ENCODE assay signal across 11 cellular contexts in the genomic region with DNA sequence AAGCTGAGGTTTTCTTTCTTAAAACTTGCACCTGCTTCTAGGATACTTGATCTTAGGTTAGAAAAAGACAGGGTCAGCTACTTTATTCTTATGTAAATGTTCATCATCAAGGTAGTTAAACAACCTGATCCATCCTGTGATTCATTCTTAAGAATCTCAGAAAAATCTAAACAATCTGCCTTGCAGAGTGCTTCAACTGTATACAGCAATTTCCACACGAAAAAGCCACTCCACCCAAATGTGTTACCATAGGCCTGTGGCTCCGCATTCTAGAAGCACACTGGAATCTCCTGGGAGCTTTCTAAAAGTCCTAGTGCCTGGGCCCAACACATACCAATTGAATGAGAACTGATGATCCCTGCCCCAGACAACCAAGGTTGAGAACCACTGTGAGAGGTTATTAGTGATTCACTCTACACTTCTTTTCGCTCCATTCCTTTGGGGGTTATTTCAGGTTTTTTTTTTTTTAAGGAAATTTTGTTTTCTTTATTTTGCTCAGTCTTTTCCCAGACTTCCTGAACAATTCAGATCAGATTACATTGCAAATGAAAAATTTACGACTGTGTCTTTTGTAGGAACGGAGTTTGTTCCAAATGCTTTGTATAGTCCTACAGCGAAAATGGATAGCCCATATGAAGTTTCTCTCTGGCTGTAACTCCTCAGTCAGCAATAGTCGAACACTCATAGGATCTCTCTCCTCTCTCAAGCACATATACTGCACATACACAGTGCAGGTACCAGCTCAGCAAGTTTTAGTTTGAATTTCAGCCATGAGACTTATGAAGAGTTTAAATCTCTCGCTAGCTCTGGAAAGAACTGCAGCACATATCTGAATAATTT. TPM values are rescaled to one million over a fixed set of nuclear protein-coding genes. Genes with fewer than 3 reads are reported as not detected.
DNase-seq lines count a peak whose midpoint lies in the region; ATAC-seq and TF ChIP-seq lines count a peak whose summit lies in the region.
"Had no signal": no experiment of that assay in that cellular context is flagged by ENCODE, and none has a peak within 500 bp of the region (broad histone marks: within the 10 kb centered on the region; RNA-seq: fewer than 3 reads in every experiment).

No MANE protein-coding gene starts in this region.

- no peak overlapping the region for H2AFZ ChIP-seq in osteoblast (ENCODE audit: low read length)

- peak; percentile 97 for DNase-seq in EH (ENCODE audit: low read depth)
- peak; percentile 56 for DNase-seq in NCI-H226
- DNase-seq in epithelial cell of esophagus (ENCODE audit: low read depth) = peak; percentile 48
- peak; percentile 84 for DNase-seq in osteoblast (ENCODE audit: insufficient read length, low spot score, missing footprints)
- no peak for DNase-seq in central memory CD4-positive, alpha-beta T cell
- DNase-seq in effector memory CD4-positive, alpha-beta T cell = no peak
- DNase-seq: effector CD8-positive, alpha-beta T cell; H7 had no signal

- no peak for ATAC-seq in GM18909 (IDR thresholded peaks at IDR 0.05; ENCODE audit: poor library complexity, unreplicated experiment)
- ATAC-seq in stimulated activated memory B cell treated with anti-CD40 and anti-IgM and Interleukin-4, amounts not matched to agents 10 μg/mL and 1 μg/mL and 100 μg/mL, for 72 hours = no peak

- H3K4me3 Mint-ChIP-seq in stimulated activated memory B cell treated with anti-CD40 and anti-IgM and Interleukin-4, amounts not matched to agents 10 μg/mL and 1 μg/mL and 100 μg/mL, for 72 hours = no peak overlapping the region

- H3K79me2 ChIP-seq in osteoblast (ENCODE audit: insufficient read depth, low read length) = peaks cover 2% of the 10 kb centered on the region

- no peaks in the 10 kb centered on the region for H3K9me3 Mint-ChIP-seq in stimulated activated memory B cell treated with anti-CD40 and anti-IgM and Interleukin-4, amounts not matched to agents 10 μg/mL and 1 μg/mL and 100 μg/mL, for 72 hours

- no peaks in the 10 kb centered on the region for H3K4me1 Mint-ChIP-seq in stimulated activated memory B cell treated with anti-CD40 and anti-IgM and Interleukin-4, amounts not matched to agents 10 μg/mL and 1 μg/mL and 100 μg/mL, for 72 hours

- no peak overlapping the region for H3K27ac Mint-ChIP-seq in stimulated activated memory B cell treated with anti-CD40 and anti-IgM and Interleukin-4, amounts not matched to agents 10 μg/mL and 1 μg/mL and 100 μg/mL, for 72 hours

- H3K4me1 ChIP-seq in osteoblast (ENCODE audit: insufficient read depth, low read length) = peaks cover 19% of the 10 kb centered on the region
- H3K4me1 ChIP-seq in effector memory CD4-positive, alpha-beta T cell (ENCODE audit: control insufficient read depth, insufficient read depth, low read length, poor library complexity, severe bottlenecking) = no peaks in the 10 kb centered on the region

- H3K27ac ChIP-seq in osteoblast (ENCODE audit: low read depth, low read length) = peak overlapping the region; percentile 66
- H3K27ac ChIP-seq in effector memory CD4-positive, alpha-beta T cell (ENCODE audit: insufficient read depth, low read length, poor library complexity, severe bottlenecking) = no peak overlapping the region
- H3K27ac ChIP-seq: HL-60 had no signal

- H3K27me3 ChIP-seq in osteoblast (ENCODE audit: insufficient read depth, low read length) = no peaks in the 10 kb centered on the region
- no peaks in the 10 kb centered on the region for H3K27me3 ChIP-seq in effector memory CD4-positive, alpha-beta T cell (replicated peaks; ENCODE audit: control insufficient read depth, insufficient read depth, low read length, poor library complexity, severe bottlenecking)

- H3K36me3 Mint-ChIP-seq in stimulated activated memory B cell treated with anti-CD40 and anti-IgM and Interleukin-4, amounts not matched to agents 10 μg/mL and 1 μg/mL and 100 μg/mL, for 72 hours = peaks cover 8% of the 10 kb centered on the region

- no peak for TF ChIP-seq CTCF in epithelial cell of esophagus (IDR thresholded peaks at IDR 0.05; ENCODE audit: insufficient read depth, low read depth, low read length, missing control alignments)
- TF ChIP-seq CTCF in osteoblast (IDR thresholded peaks at IDR 0.05; ENCODE audit: extremely low read depth, low read depth, low read length) = no peak

- no peaks in the 10 kb centered on the region for H3K9me3 ChIP-seq in osteoblast (ENCODE audit: low read depth, low read length)
- no peaks in the 10 kb centered on the region for H3K9me3 ChIP-seq in effector memory CD4-positive, alpha-beta T cell (ENCODE audit: control insufficient read depth, low read length)

- H3K27me3 Mint-ChIP-seq in stimulated activated memory B cell treated with anti-CD40 and anti-IgM and Interleukin-4, amounts not matched to agents 10 μg/mL and 1 μg/mL and 100 μg/mL, for 72 hours = no peaks in the 10 kb centered on the region

- H4K20me1 ChIP-seq in osteoblast (ENCODE audit: insufficient read depth, low read length) = peaks cover 8% of the 10 kb centered on the region

- H3K4me3 ChIP-seq in epithelial cell of esophagus (ENCODE audit: low read length) (no peak overlapping the region), osteoblast (ENCODE audit: insufficient read depth, low read length) (peak overlapping the region; percentile 54)
- no peak overlapping the region for H3K4me3 ChIP-seq in effector memory CD4-positive, alpha-beta T cell (ENCODE audit: insufficient read depth, low read depth, low read length, poor library complexity, severe bottlenecking)

- no peaks in the 10 kb centered on the region for H3K36me3 ChIP-seq in osteoblast (ENCODE audit: insufficient read depth, low read length)
- no peaks in the 10 kb centered on the region for H3K36me3 ChIP-seq in effector memory CD4-positive, alpha-beta T cell (ENCODE audit: control insufficient read depth, insufficient read depth, low read length)

- H3K4me2 ChIP-seq in osteoblast (ENCODE audit: insufficient read depth, low read length) = peak overlapping the region; percentile 78

RNA-seq across cellular contexts. Expression of a gene that starts 16.1 kb away (rescaled TPM):
- 39.4 and 39.8 TPM in 2 replicates for total RNA-seq in osteoblast

Comparison
In these comparisons a context has a peak if more than half of its experiments do, and no peak if none do; other contexts are left out.
1. DNase-seq: peak in EH (single experiment), NCI-H226 (single experiment), epithelial cell of esophagus (single experiment) and osteoblast (single experiment); none in central memory CD4-positive, alpha-beta T cell (single experiment) and effector memory CD4-positive, alpha-beta T cell (0 of 3).